8 cellular contexts compared by ENCODE assay signal in the genomic region with DNA sequence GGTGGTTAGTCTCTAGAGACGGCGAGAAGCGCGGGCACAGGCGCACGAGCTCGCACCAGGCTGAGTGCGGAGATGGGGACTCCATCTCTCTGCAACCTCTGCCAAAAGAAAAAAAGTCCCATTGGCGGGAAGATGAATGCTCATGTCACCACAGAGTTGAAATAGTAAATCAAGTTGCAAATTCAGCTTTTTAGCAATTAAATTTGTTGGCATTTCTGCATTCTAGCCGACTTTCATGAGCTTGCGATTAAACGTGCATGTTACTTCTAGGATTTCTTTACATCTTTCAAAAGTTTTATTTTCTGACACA. TPM values are rescaled to one million over a fixed set of nuclear protein-coding genes. Genes with fewer than 3 reads are reported as not detected.
DNase-seq lines count a peak whose midpoint lies in the region; ATAC-seq and TF ChIP-seq lines count a peak whose summit lies in the region.

No MANE protein-coding gene starts in this region.

- H3K4me2 ChIP-seq in PC-9, result peak overlapping the region; percentile 90

- no peaks in the 10 kb centered on the region for H3K9me3 Mint-ChIP-seq in CD4-positive, alpha-beta memory T cell
- no peaks in the 10 kb centered on the region for H3K9me3 Mint-ChIP-seq in mesothelial cell of epicardium

- TF ChIP-seq CTCF in PC-9 (conservative IDR thresholded peaks at IDR 0.05) (no peak), mesothelial cell of epicardium (IDR thresholded peaks at IDR 0.05; ENCODE audit: unreplicated experiment) (no peak), vagina (IDR thresholded peaks at IDR 0.05) (no peak)

- peaks cover 14% of the 10 kb centered on the region for H3F3A ChIP-seq in PC-9 (ENCODE audit: insufficient read depth, low read depth)

- no peaks in the 10 kb centered on the region for H3K9me3 ChIP-seq in CD4-positive, alpha-beta memory T cell (ENCODE audit: control insufficient read depth in 1 of 2, low read length in 2 of 2)
- no peaks in the 10 kb centered on the region for H3K9me3 ChIP-seq in PC-9 (ENCODE audit: insufficient read depth, low read depth)
- H3K9me3 ChIP-seq in vagina, result no peaks in the 10 kb centered on the region

- peak overlapping the region; percentile 82 for H3K27ac ChIP-seq in CD4-positive, alpha-beta memory T cell (ENCODE audit: low read depth, low read length)
- H3K27ac ChIP-seq in PC-9 (peak overlapping the region; percentile 52), vagina (peak overlapping the region; percentile 76)

- peaks cover 3% of the 10 kb centered on the region for H3K36me3 ChIP-seq in CD4-positive, alpha-beta memory T cell (ENCODE audit: insufficient read depth, low read length)
- H3K36me3 ChIP-seq in PC-9 (ENCODE audit: low read depth) (peaks cover 10% of the 10 kb centered on the region; the same call in 1 of the 2 replicates), vagina (peaks cover 0 to 3% of the 10 kb centered on the region in 2 donors)

- no peaks in the 10 kb centered on the region for H3K27me3 Mint-ChIP-seq in CD4-positive, alpha-beta memory T cell
- no peaks in the 10 kb centered on the region for H3K27me3 Mint-ChIP-seq in mesothelial cell of epicardium (ENCODE audit: low read depth)

- peak overlapping the region; percentile 59 to 61 for H3K4me3 ChIP-seq in CD4-positive, alpha-beta memory T cell (ENCODE audit: low read length in 2 of 2)
- H3K4me3 ChIP-seq in PC-9, result peak overlapping the region; percentile 64
- H3K4me3 ChIP-seq in vagina, result peak overlapping the region; percentile 65 to 74

- no TSS peak for BruUV-seq in PC-9 (replicated peaks; lab: Mats Ljungman, UMichigan)

- CTCF ChIA-PET in CD4-positive, alpha-beta memory T cell (lab: Charles Lee; ENCODE audit: partially characterized antibody), result interaction anchor here (0.6 to 1.9 kb wide), 8 partner anchors 12 to 1950 kb away, joined by 3 to 7 read pairs (median 4); no protein-coding TSS in a partner anchor
- CTCF ChIA-PET in PC-9 (lab: Charles Lee), result interaction anchor here (0.5 kb wide), 1 partner anchor 97 kb away, joined by 3 read pairs; no protein-coding TSS in a partner anchor

- peaks cover 41% of the 10 kb centered on the region for H3K79me2 ChIP-seq in PC-9 (ENCODE audit: low read depth)

- H3K4me1 Mint-ChIP-seq in CD4-positive, alpha-beta memory T cell, result peaks cover 11 to 31% (median 20%) of the 10 kb centered on the region in 4 donors
- peaks cover 9% of the 10 kb centered on the region for H3K4me1 Mint-ChIP-seq in mesothelial cell of epicardium

- peaks cover 13 to 25% of the 10 kb centered on the region in 2 donors for H3K36me3 Mint-ChIP-seq in CD4-positive, alpha-beta memory T cell
- H3K36me3 Mint-ChIP-seq in mesothelial cell of epicardium, result peaks cover 6% of the 10 kb centered on the region

- no peaks in the 10 kb centered on the region for H3K9me2 ChIP-seq in PC-9 (ENCODE audit: insufficient read depth)

- intact Hi-C loops in CD4-positive, alpha-beta memory T cell (cut with micrococcal nuclease), result loop anchor here (1.0 to 5.0 kb wide), 2 partner anchors 18 to 954 kb away; a partner anchor contains a TSS
- intact Hi-C loops in PC-9 (cut with micrococcal nuclease; ENCODE audit: unreplicated experiment), result no loop called here
- intact Hi-C loops in vagina (cut with DNase I), result no loop called here

- H3K4me1 ChIP-seq in CD4-positive, alpha-beta memory T cell (ENCODE audit: insufficient read depth, low read length), result peaks cover 17% of the 10 kb centered on the region
- H3K4me1 ChIP-seq in PC-9 (replicated peaks; ENCODE audit: insufficient read depth), result peaks cover 25% of the 10 kb centered on the region
- peaks cover 17% of the 10 kb centered on the region for H3K4me1 ChIP-seq in vagina

- peak overlapping the region; percentile 95 for H2AFZ ChIP-seq in PC-9

- POLR2A ChIA-PET in CD4-positive, alpha-beta memory T cell (lab: Charles Lee; ENCODE audit: partially characterized antibody), result interaction anchor here (1.1 to 3.8 kb wide), 5 partner anchors 8 to 1849 kb away, joined by 3 to 66 read pairs (median 6); a partner anchor contains a TSS
- POLR2A ChIA-PET in PC-9 (lab: Charles Lee; ENCODE audit: unreplicated experiment), result interaction anchor here (0.6 kb wide), 1 partner anchor 479 kb away, joined by 3 read pairs; no protein-coding TSS in a partner anchor

- H3K4me3 Mint-ChIP-seq in CD4-positive, alpha-beta memory T cell, result peak overlapping the region; percentile 90 to 97 (median 94)
- peak overlapping the region; percentile 90 for H3K4me3 Mint-ChIP-seq in mesothelial cell of epicardium

- no peaks in the 10 kb centered on the region; the same call in 1 of the 2 replicates for H4K20me1 ChIP-seq in PC-9 (ENCODE audit: insufficient read depth)

- peak overlapping the region; percentile 89 to 98 (median 96) for H3K27ac Mint-ChIP-seq in CD4-positive, alpha-beta memory T cell
- peak overlapping the region; percentile 83 for H3K27ac Mint-ChIP-seq in mesothelial cell of epicardium

- H3K27me3 ChIP-seq in CD4-positive, alpha-beta memory T cell (ENCODE audit: insufficient read depth, low read length), result no peaks in the 10 kb centered on the region
- H3K27me3 ChIP-seq in PC-9 (ENCODE audit: insufficient read depth, low read depth) (no peaks in the 10 kb centered on the region), vagina (no peaks in the 10 kb centered on the region)

- ATAC-seq in GM18873 (IDR thresholded peaks at IDR 0.05; ENCODE audit: low FRiP score, unreplicated experiment) (peak; percentile 38), HG03097 (IDR thresholded peaks at IDR 0.05; ENCODE audit: low FRiP score, unreplicated experiment) (peak; percentile 28)

- DNase-seq in CD4-positive, alpha-beta memory T cell, result no peak
- DNase-seq in PC-9 (peak in 1 of 2 experiments; percentile 55), dedifferentiated amniotic fluid mesenchymal stem cell (ENCODE audit: extremely low spot score) (peak; percentile 36), mesothelial cell of epicardium (ENCODE audit: low spot score in 2 of 2, unreplicated experiment in 2 of 2) (no peak), vagina (ENCODE audit: extremely low spot score in 2 of 2) (no peak), middle frontal gyrus (ENCODE audit: extremely low spot score, low spot score) (no peak)

- no peak for TF ChIP-seq POLR2A in vagina (IDR thresholded peaks at IDR 0.05)

RNA-seq across cellular contexts. Expression of a gene that starts 0.6 kb away (rescaled TPM):
- total RNA-seq in CD4-positive, alpha-beta memory T cell, result 1 to 10 TPM; 1.5 to 1.6 TPM
- polyA plus RNA-seq in CD4-positive, alpha-beta memory T cell, result 1 to 10 TPM; 3.6 to 4.9 TPM
- total RNA-seq in PC-9 (2021), result 2.7 and 5.0 TPM in 2 replicates
- 0.71 to 1.2 TPM (median 1.1 TPM) in 3 replicates for total RNA-seq in mesothelial cell of epicardium
- total RNA-seq in vagina, result 1.7 TPM

RNA-seq across cellular contexts. Expression of a gene that starts 18.6 kb away (rescaled TPM):
- 10 to 100 TPM; 40.1 to 43.5 TPM for total RNA-seq in CD4-positive, alpha-beta memory T cell
- 10 to 100 TPM; 18.1 to 29.2 TPM for polyA plus RNA-seq in CD4-positive, alpha-beta memory T cell
- 22.0 and 27.7 TPM in 2 replicates for total RNA-seq in PC-9 (2021)
- 34.9 to 38.6 TPM (median 36.6 TPM) in 3 replicates for total RNA-seq in mesothelial cell of epicardium
- 13.5 TPM for total RNA-seq in vagina

RNA-seq across cellular contexts. Expression of a gene that starts 18.7 kb away (rescaled TPM):
- total RNA-seq in CD4-positive, alpha-beta memory T cell, result 10 to 100 TPM; 32.4 to 33.6 TPM
- polyA plus RNA-seq in CD4-positive, alpha-beta memory T cell, result 10 to 100 TPM; 37.1 to 47.3 TPM
- 34.9 and 35.7 TPM in 2 replicates for total RNA-seq in PC-9 (2021)
- total RNA-seq in mesothelial cell of epicardium, result 34.2 to 36.8 TPM (median 34.9 TPM) in 3 replicates
- 84.5 TPM for total RNA-seq in vagina
